2 cellular contexts compared by ENCODE assay signal in the genomic region with DNA sequence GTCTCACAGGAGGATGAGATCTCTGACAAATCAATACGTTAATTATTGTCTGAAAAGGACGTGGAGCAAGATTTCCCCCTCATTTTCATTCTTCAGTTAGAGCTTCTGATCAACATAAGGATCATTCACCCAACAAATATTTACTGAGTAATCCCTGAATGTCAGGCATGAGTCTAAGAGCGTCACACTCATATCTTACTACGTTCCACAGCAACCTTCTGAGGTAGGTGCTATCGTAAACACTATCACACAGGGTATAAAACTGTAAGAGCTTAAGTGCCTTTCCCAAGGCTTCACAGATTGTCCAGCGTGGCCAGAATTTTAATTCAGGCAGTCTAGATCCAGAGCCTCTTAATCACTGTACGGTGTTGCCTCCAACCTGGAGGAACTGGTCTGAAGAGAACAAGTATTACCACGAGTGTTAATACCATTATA.
A peak's percentile ranks its signal among the peaks of the same experiment; 100 is the strongest.
TF ChIP-seq lines count a peak whose summit lies in the region.

No MANE protein-coding gene starts in this region.

TF ChIP-seq in A549, 52 proteins besides CTCF, POLR2A, EP300 and RAD21 (continued from another document and continues in another):
- TF ChIP-seq GATA3 (IDR thresholded peaks at IDR 0.05; ENCODE audit: borderline replicate concordance): peak; percentile 99
- no peak for TF ChIP-seq CBX8 (IDR thresholded peaks at IDR 0.05)
- no peak for TF ChIP-seq KDM1A (IDR thresholded peaks at IDR 0.05; ENCODE audit: low read depth)
- no peak for TF ChIP-seq PHF8 (IDR thresholded peaks at IDR 0.05; ENCODE audit: borderline replicate concordance, low read depth)
- no peak for TF ChIP-seq ZC3H11A (IDR thresholded peaks at IDR 0.05)
- TF ChIP-seq BCL3 (IDR thresholded peaks at IDR 0.05): peak; percentile 57; the same call in 1 of the 3 replicates
- peak; percentile 80; the same call in 1 of the 2 replicates for TF ChIP-seq TFCP2L1 (CRISPR knock-in tag; IDR thresholded peaks at IDR 0.05)
- peak; percentile 98 for TF ChIP-seq HOXA7 (CRISPR knock-in tag; IDR thresholded peaks at IDR 0.05)
- TF ChIP-seq ZSCAN20 (CRISPR knock-in tag; IDR thresholded peaks at IDR 0.05): peak; percentile 98
- no peak for TF ChIP-seq MYC (IDR thresholded peaks at IDR 0.05; ENCODE audit: borderline replicate concordance, low read length)
- TF ChIP-seq HMGXB4 (CRISPR knock-in tag; IDR thresholded peaks at IDR 0.05; ENCODE audit: borderline replicate concordance): no peak
- no peak for TF ChIP-seq KDM5A (IDR thresholded peaks at IDR 0.05)
- TF ChIP-seq ATOH8 (CRISPR knock-in tag; IDR thresholded peaks at IDR 0.05; ENCODE audit: low read depth): peak; percentile 99
- no peak for TF ChIP-seq TP53 (CRISPR knock-in tag; IDR thresholded peaks at IDR 0.05)
- TF ChIP-seq, protein P1, sequence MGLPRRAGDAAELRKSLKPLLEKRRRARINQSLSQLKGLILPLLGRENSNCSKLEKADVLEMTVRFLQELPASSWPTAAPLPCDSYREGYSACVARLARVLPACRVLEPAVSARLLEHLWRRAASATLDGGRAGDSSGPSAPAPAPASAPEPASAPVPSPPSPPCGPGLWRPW (IDR thresholded peaks at IDR 0.05): no peak
- TF ChIP-seq FOXS1 (CRISPR knock-in tag; IDR thresholded peaks at IDR 0.05): peak; percentile 99
- no peak for TF ChIP-seq CBX2 (IDR thresholded peaks at IDR 0.05; ENCODE audit: borderline replicate concordance, low read depth)
- no peak for TF ChIP-seq MAFK (IDR thresholded peaks at IDR 0.05; ENCODE audit: partially characterized antibody)
- peak; percentile 94 for TF ChIP-seq RARB (CRISPR knock-in tag; IDR thresholded peaks at IDR 0.05)
- TF ChIP-seq USF2 (IDR thresholded peaks at IDR 0.05): no peak
- no peak for TF ChIP-seq SREBF2 (IDR thresholded peaks at IDR 0.05)
- no peak for TF ChIP-seq REST (IDR thresholded peaks at IDR 0.05)

TF ChIP-seq in endothelial cell of umbilical vein, 7 proteins besides CTCF, POLR2A, EP300 and RAD21 (continued from another document):
- TF ChIP-seq EZH2 (IDR thresholded peaks at IDR 0.05; ENCODE audit: borderline replicate concordance, low read depth, low read length, severe bottlenecking) (no peak), POLR2AphosphoS5 (IDR thresholded peaks at IDR 0.05; ENCODE audit: insufficient read depth, low read depth, low read length) (no peak), JUN (IDR thresholded peaks at IDR 0.05; ENCODE audit: borderline replicate concordance, insufficient read depth, insufficient read length, low read depth) (no peak)
- TF ChIP-seq, protein P2, sequence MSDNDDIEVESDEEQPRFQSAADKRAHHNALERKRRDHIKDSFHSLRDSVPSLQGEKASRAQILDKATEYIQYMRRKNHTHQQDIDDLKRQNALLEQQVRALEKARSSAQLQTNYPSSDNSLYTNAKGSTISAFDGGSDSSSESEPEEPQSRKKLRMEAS (IDR thresholded peaks at IDR 0.05; ENCODE audit: insufficient read depth, insufficient read length): no peak
